In genomic region chr11:6251120-6251733, GRCh38 we compare ENCODE assay signal across 8 cellular contexts. TPM values are rescaled to one million over a fixed set of nuclear protein-coding genes. Genes with fewer than 3 reads are reported as not detected.
DNase-seq lines count a peak whose midpoint lies in the region; ATAC-seq and TF ChIP-seq lines count a peak whose summit lies in the region.

No MANE protein-coding gene starts in this region.

- H3K4me1 ChIP-seq in HEK293 (ENCODE audit: control insufficient read depth, insufficient read depth, low read length) = no peaks in the 10 kb centered on the region
- H3K4me1 ChIP-seq in right lobe of liver = peaks cover 0 to 2% (median 0%) of the 10 kb centered on the region in 4 donors

- H3K27me3 ChIP-seq in right lobe of liver = no peaks in the 10 kb centered on the region

- H3K4me3 ChIP-seq in HEK293 (ENCODE audit: low read depth, low read length) (no peak overlapping the region), NB4 (ENCODE audit: low read depth, low read length) (no peak overlapping the region), WI38 (ENCODE audit: low read depth, low read length) (no peak overlapping the region), coronary artery (no peak overlapping the region), right lobe of liver (no peak overlapping the region)

- intact Hi-C loops in right lobe of liver (cut with DNase I) = no loop called here

- POLR2A ChIA-PET in HEK293 (lab: Yijun Ruan, JAX) = interaction anchor here (1.0 to 2.5 kb wide), 2 partner anchors 16 to 17 kb away, joined by 3 to 16 read pairs; partner anchors contain the start of gene FHIP1B

- CTCF ChIA-PET in HEK293 (lab: Yijun Ruan, JAX) = interaction anchor here (0.6 to 6.0 kb wide), 34 partner anchors 10 to 355 kb away, joined by 3 to 113 read pairs (median 6); partner anchors contain the start of genes CAVIN3, CCKBR and CNGA4

- DNase-seq in NCI-H2196 (lab: John Stamatoyannopoulos, UW; ENCODE audit: unreplicated experiment) = peak; percentile 10
- DNase-seq in NCI-H2196 treated with DMSO at 0.1 percent for 48 hours (lab: John Stamatoyannopoulos, UW; ENCODE audit: unreplicated experiment) = no peak
- peak; percentile 55 for DNase-seq in NB4 (ENCODE audit: low read depth)
- peak; percentile 79 for DNase-seq in coronary artery (ENCODE audit: low spot score)
- DNase-seq in right lobe of liver = peak in 1 of 3 donors; percentile 52
- peak in 5 of 6 experiments; percentile 3 to 15 (median 11) for DNase-seq in stimulated activated naive CD4-positive, alpha-beta T cell (lab: John Stamatoyannopoulos, UW)

- TF ChIP-seq CTCF in HEK293 (tag by site-specific recombination; IDR thresholded peaks at IDR 0.05) = no peak
- peak; percentile 77 for TF ChIP-seq CTCF in NB4 (IDR thresholded peaks at IDR 0.05; ENCODE audit: low read depth, low read length)
- peak; percentile 84 for TF ChIP-seq CTCF in WI38 (IDR thresholded peaks at IDR 0.05; ENCODE audit: low read depth, low read length)
- peak; percentile 91 for TF ChIP-seq CTCF in coronary artery (IDR thresholded peaks at IDR 0.05)
- peak; percentile 68 to 82 (median 73) for TF ChIP-seq CTCF in right lobe of liver (IDR thresholded peaks at IDR 0.05)

- H3K9me3 ChIP-seq in HEK293 (ENCODE audit: control insufficient read depth, insufficient read depth, low read depth, low read length) = no peaks in the 10 kb centered on the region
- no peaks in the 10 kb centered on the region for H3K9me3 ChIP-seq in right lobe of liver

- TF ChIP-seq POLR2A in NB4 (IDR thresholded peaks at IDR 0.05; ENCODE audit: extremely low read depth, insufficient read length) (no peak), right lobe of liver (IDR thresholded peaks at IDR 0.05) (no peak)

- H3K36me3 ChIP-seq in HEK293 (ENCODE audit: control insufficient read depth in 2 of 2, insufficient read depth in 1 of 2, low read length in 2 of 2) = no peaks in the 10 kb centered on the region
- no peaks in the 10 kb centered on the region for H3K36me3 ChIP-seq in right lobe of liver

- WGBS in right lobe of liver (ENCODE audit: insufficient coverage, low coverage, low lambda C conversion rate, missing lambda C conversion rate) = 32% methylated on average over 5 of the region's 6 CpGs

- ATAC-seq in right lobe of liver = peak; percentile 91 to 96 (median 96)

- H3K27ac ChIP-seq in HEK293 (ENCODE audit: extremely low read depth, low read depth, low read length) (no peak overlapping the region), coronary artery (no peak overlapping the region), right lobe of liver (no peak overlapping the region)

TF ChIP-seq in HEK293, 187 proteins besides CTCF, POLR2A, EP300 and RAD21:
- TF ChIP-seq IKZF3 (tag by site-specific recombination; IDR thresholded peaks at IDR 0.05) = peak; percentile 63; the same call in 1 of the 2 replicates
- no peak for TF ChIP-seq ZNF184 (tag by site-specific recombination; IDR thresholded peaks at IDR 0.05)
- peak; percentile 29; the same call in 1 of the 2 replicates for TF ChIP-seq ZNF654 (tag by site-specific recombination; IDR thresholded peaks at IDR 0.05; ENCODE audit: low read depth)

RNA-seq across cellular contexts. Expression of gene CCKBR, which starts 8.4 kb away (rescaled TPM):
- total RNA-seq in right lobe of liver = not detected

RNA-seq across cellular contexts. Expression of gene CNGA4, which starts 12.3 kb away (rescaled TPM):
- total RNA-seq in right lobe of liver = under 1 TPM in 1 of 6 experiments, not detected in 5; 0.25 TPM

RNA-seq across cellular contexts. Expression of gene FHIP1B, which starts 16.8 kb away (rescaled TPM):
- total RNA-seq in right lobe of liver = 10 to 100 TPM; 20.3 to 37.5 (median 27.8) TPM

RNA-seq across cellular contexts. Expression of gene C11orf42, which starts 45.9 kb away (rescaled TPM):
- not detected for total RNA-seq in right lobe of liver

RNA-seq across cellular contexts. Expression of gene OR52W1, which starts 52.2 kb away (rescaled TPM):
- total RNA-seq in right lobe of liver = not detected
